ENCODE assay signal across 21 cellular contexts in the genomic region with DNA sequence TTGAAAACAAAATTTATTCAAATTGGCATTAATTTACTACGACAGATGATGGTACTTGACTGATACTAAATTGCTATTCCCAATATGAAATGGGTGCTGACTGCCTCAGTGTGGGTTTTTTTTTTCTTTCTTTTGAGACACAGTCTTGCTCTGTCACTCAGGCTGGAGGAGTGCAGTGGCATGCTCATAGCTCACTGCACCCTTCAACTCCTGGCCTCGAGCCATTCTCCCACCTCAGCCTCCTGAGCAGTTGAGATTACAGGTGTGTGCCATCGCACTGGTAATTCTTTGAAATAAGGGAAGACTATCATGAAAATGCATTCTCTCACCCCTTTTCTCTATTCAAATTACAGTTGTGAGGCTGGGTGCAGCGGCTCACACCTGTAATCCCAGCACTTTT. TPM values are rescaled to one million over a fixed set of nuclear protein-coding genes. Genes with fewer than 3 reads are reported as not detected.
"Had no signal": no experiment of that assay in that cellular context is flagged by ENCODE, and none has a peak within 500 bp of the region (broad histone marks: within the 10 kb centered on the region; RNA-seq: fewer than 3 reads in every experiment).

No MANE protein-coding gene starts in this region.

- H3K9me3 Mint-ChIP-seq: dendritic cell treated with granulocyte-macrophage colony-stimulating factor and Interleukin-4, amounts not matched to agents 40 ng/mL and 50 ng/mL, for 4 days; effector memory CD8-positive, alpha-beta T cell; endodermal cell had no signal

- H3K9me3 ChIP-seq: colonic mucosa, esophagus muscularis mucosa, esophagus squamous epithelium, gastrocnemius medialis, gastroesophageal sphincter had no signal

- H3K27me3 Mint-ChIP-seq: dendritic cell treated with granulocyte-macrophage colony-stimulating factor and Interleukin-4, amounts not matched to agents 40 ng/mL and 50 ng/mL, for 4 days; effector memory CD8-positive, alpha-beta T cell had no signal

- H3K4me1 ChIP-seq: colonic mucosa, esophagus muscularis mucosa, esophagus squamous epithelium, gastrocnemius medialis had no signal

- H3K27ac Mint-ChIP-seq: dendritic cell treated with granulocyte-macrophage colony-stimulating factor and Interleukin-4, amounts not matched to agents 40 ng/mL and 50 ng/mL, for 4 days; effector memory CD8-positive, alpha-beta T cell; endodermal cell had no signal

- H3K4me1 Mint-ChIP-seq: endodermal cell had no signal

- H3K27ac ChIP-seq: colonic mucosa, coronary artery, dorsolateral prefrontal cortex, epithelial cell of prostate, esophagus muscularis mucosa, esophagus squamous epithelium, foreskin keratinocyte, gastrocnemius medialis, gastroesophageal sphincter had no signal

- H3K4me3 Mint-ChIP-seq: dendritic cell treated with granulocyte-macrophage colony-stimulating factor and Interleukin-4, amounts not matched to agents 40 ng/mL and 50 ng/mL, for 4 days; effector memory CD8-positive, alpha-beta T cell; endodermal cell had no signal

- H3K36me3 ChIP-seq: colonic mucosa, esophagus muscularis mucosa, esophagus squamous epithelium, gastrocnemius medialis, gastroesophageal sphincter had no signal

- H3K27me3 ChIP-seq: colonic mucosa, dorsolateral prefrontal cortex, esophagus muscularis mucosa, esophagus squamous epithelium, foreskin keratinocyte, gastrocnemius medialis, gastroesophageal sphincter had no signal

- DNase-seq: colonic mucosa; cortex of kidney; dermis blood vessel endothelial cell; dorsolateral prefrontal cortex; effector CD4-positive, alpha-beta T cell; effector CD8-positive, alpha-beta T cell; effector memory CD4-positive, alpha-beta T cell; effector memory CD8-positive, alpha-beta T cell; endodermal cell; erythroblast; esophagus squamous epithelium; foreskin fibroblast; foreskin keratinocyte; foreskin melanocyte; gastrocnemius medialis; glutamatergic neuron had no signal

- H3K4me3 ChIP-seq: colonic mucosa, coronary artery, dorsolateral prefrontal cortex, esophagus muscularis mucosa, esophagus squamous epithelium, gastrocnemius medialis, gastroesophageal sphincter had no signal

RNA-seq across cellular contexts. Expression of a gene that starts 53.0 kb away (rescaled TPM):
- total RNA-seq: foreskin keratinocyte had no signal
- polyA plus RNA-seq: foreskin keratinocyte had no signal
